Comparison of ENCODE assay signal across 12 cellular contexts in genomic region chr14:54778618-54779017, GRCh38.
"Had no signal": no experiment of that assay in that cellular context is flagged by ENCODE, and none has a peak within 500 bp of the region (broad histone marks: within the 10 kb centered on the region; RNA-seq: fewer than 3 reads in every experiment).

No MANE protein-coding gene starts in this region.

- H3K4me1 ChIP-seq: colonic mucosa had no signal

- H3K27me3 ChIP-seq: colonic mucosa had no signal

- H3K36me3 ChIP-seq: colonic mucosa had no signal

- H3K27ac ChIP-seq: colonic mucosa, psoas muscle had no signal

- H3K9me3 ChIP-seq: colonic mucosa, psoas muscle, thoracic aorta had no signal

- H3K4me3 ChIP-seq: colonic mucosa, psoas muscle, thoracic aorta had no signal

- DNase-seq: activated CD4-positive, alpha-beta T cell treated with anti-CD3 and anti-CD28 coated beads for 4 hours; activated naive CD4-positive, alpha-beta T cell; colonic mucosa; effector CD8-positive, alpha-beta T cell; kidney glomerular epithelial cell; mammary epithelial cell; nephron progenitor cell; psoas muscle; stimulated activated CD4-positive, alpha-beta T cell treated with anti-CD3 and anti-CD28 coated beads, Interleukin-15, amount 100 ng/mL, for 24 hours; stimulated activated CD4-positive, alpha-beta T cell treated with anti-CD3 and anti-CD28 coated beads, Interleukin-4, amount 100 ng/mL, for 24 hours; T-cell had no signal

- ATAC-seq: T-cell had no signal
